ENCODE assay signal across 20 cellular contexts in genomic region chr4:30208731-30209435, GRCh38.
DNase-seq lines count a peak whose midpoint lies in the region; ATAC-seq and TF ChIP-seq lines count a peak whose summit lies in the region.
"Had no signal": no experiment of that assay in that cellular context is flagged by ENCODE, and none has a peak within 500 bp of the region (broad histone marks: within the 10 kb centered on the region; RNA-seq: fewer than 3 reads in every experiment).

No MANE protein-coding gene starts in this region.

- no peak for ATAC-seq in esophagus mucosa
- ATAC-seq: activated naive CD4-positive, alpha-beta T cell treated with anti-CD3 and anti-CD28 coated beads, Interleukin-2, amount 50 U/mL, for 72 hours; T-helper 17 cell had no signal

- no peaks in the 10 kb centered on the region for H3K79me2 ChIP-seq in osteoblast (ENCODE audit: insufficient read depth, low read length)

- H3K4me3 ChIP-seq in H7 (ENCODE audit: insufficient read depth, low read depth, low read length) (no peak overlapping the region), osteoblast (ENCODE audit: insufficient read depth, low read length) (no peak overlapping the region)

- no peaks in the 10 kb centered on the region for H3K27me3 ChIP-seq in H7 (ENCODE audit: control insufficient read depth, insufficient read depth, low read length)
- no peaks in the 10 kb centered on the region for H3K27me3 ChIP-seq in osteoblast (ENCODE audit: insufficient read depth, low read length)

- in situ Hi-C loops in Caki2 (cut with HindIII; ENCODE audit: low pct_unique_long_range_greater_than_20kb, low sequenced_read_pairs): no loop called here

- peak; percentile 33 for DNase-seq in Caki2 (ENCODE audit: low read depth)
- peak; percentile 20 for DNase-seq in NCI-H226
- peak; percentile 16 for DNase-seq in astrocyte of the hippocampus (ENCODE audit: low read depth, low spot score)
- peak; percentile 47 for DNase-seq in iris pigment epithelial cell (ENCODE audit: low read depth)
- no peak for DNase-seq in activated CD4-positive, alpha-beta T cell treated with anti-CD3 and anti-CD28 coated beads for 48 hours
- no peak for DNase-seq in H7
- no peak for DNase-seq in osteoblast (ENCODE audit: insufficient read length, low spot score, missing footprints)
- DNase-seq: activated B cell treated with CpG ODN at 0.5 μM for 24 hours; activated T-cell treated with anti-CD3 and anti-CD28 coated beads, Interleukin-2, amount 50 U/mL, for 48 hours; CD4-positive, CD25-positive, alpha-beta regulatory T cell; DMS153; kidney; midbrain; NCI-H1048; NCI-H2081; NCI-H510A; SHP77 treated with DMSO at 0.1 percent for 48 hours; T-helper 17 cell had no signal

- H3K4me2 ChIP-seq in osteoblast (ENCODE audit: insufficient read depth, low read length): no peak overlapping the region

- H3K9me3 ChIP-seq in osteoblast (ENCODE audit: low read depth, low read length): peaks cover 2% of the 10 kb centered on the region

- TF ChIP-seq CTCF in osteoblast (IDR thresholded peaks at IDR 0.05; ENCODE audit: extremely low read depth, low read depth, low read length): no peak

- no peaks in the 10 kb centered on the region for H3K4me1 ChIP-seq in osteoblast (ENCODE audit: insufficient read depth, low read length)

- no peak overlapping the region for H3K27ac ChIP-seq in osteoblast (ENCODE audit: low read depth, low read length)

- H2AFZ ChIP-seq in osteoblast (ENCODE audit: low read length): no peak overlapping the region

- H4K20me1 ChIP-seq in osteoblast (ENCODE audit: insufficient read depth, low read length): no peaks in the 10 kb centered on the region

- H3K36me3 ChIP-seq in H7 (replicated peaks; ENCODE audit: control insufficient read depth, insufficient read depth, low read length) (no peaks in the 10 kb centered on the region), osteoblast (ENCODE audit: insufficient read depth, low read length) (no peaks in the 10 kb centered on the region)

Comparison
In these comparisons a context has a peak if more than half of its experiments do, and no peak if none do; other contexts are left out.
1. DNase-seq: peak in Caki2 (single experiment), NCI-H226 (single experiment), astrocyte of the hippocampus (single experiment) and iris pigment epithelial cell (single experiment); none in activated CD4-positive, alpha-beta T cell treated with anti-CD3 and anti-CD28 coated beads for 48 hours (single experiment), H7 (single experiment) and osteoblast (single experiment).